31 cellular contexts compared by ENCODE assay signal in genomic region chr16:8199390-8199789, GRCh38.
"Had no signal": no experiment of that assay in that cellular context is flagged by ENCODE, and none has a peak within 500 bp of the region (broad histone marks: within the 10 kb centered on the region; RNA-seq: fewer than 3 reads in every experiment).

No MANE protein-coding gene starts in this region.

- H3K27me3 ChIP-seq: ascending aorta, breast epithelium, cardiac muscle cell, colonic mucosa, esophagus squamous epithelium, gastroesophageal sphincter had no signal

- ATAC-seq: activated naive CD4-positive, alpha-beta T cell treated with anti-CD3 and anti-CD28 coated beads, Interleukin-2, amount 50 U/mL, for 72 hours; activated T-cell treated with anti-CD3 and anti-CD28 coated beads, Interleukin-2, amount 50 U/mL, for 72 hours; gastroesophageal sphincter; WTC11 had no signal

- H3K9me3 ChIP-seq: ascending aorta, colonic mucosa had no signal

- H3K27ac ChIP-seq: ascending aorta, breast epithelium, cardiac muscle cell, colonic mucosa, epithelial cell of prostate, esophagus squamous epithelium, gastroesophageal sphincter, VCaP had no signal

- H3K36me3 ChIP-seq: ascending aorta, breast epithelium, cardiac muscle cell, colonic mucosa, esophagus squamous epithelium, gastroesophageal sphincter had no signal

- H3K4me3 ChIP-seq: ascending aorta, breast epithelium, cardiac muscle cell, colonic mucosa, esophagus squamous epithelium, gastroesophageal sphincter had no signal

- H3K4me1 ChIP-seq: ascending aorta, breast epithelium, colonic mucosa, esophagus squamous epithelium, gastroesophageal sphincter had no signal

- FAIRE-seq: endometrium, endothelial cell of umbilical vein, TTC549 had no signal

- DNase-seq: activated CD4-positive, alpha-beta memory T cell treated with anti-CD3 and anti-CD28 coated beads, Interleukin-2, amount 10 ng/mL, durations not matched to agents 7 days and 5 days; activated CD4-positive, alpha-beta T cell treated with anti-CD3 and anti-CD28 coated beads for 1 hour; activated CD4-positive, alpha-beta T cell treated with anti-CD3 and anti-CD28 coated beads for 4 hours; activated CD4-positive, alpha-beta T cell treated with anti-CD3 and anti-CD28 coated beads, Interleukin-2, amount 10 ng/mL, durations not matched to agents 7 days and 5 days; activated CD4-positive, alpha-beta T cell treated with anti-CD3 and anti-CD28 coated beads, Interleukin-2, amount 50 U/mL, for 4 hours; activated CD8-positive, alpha-beta memory T cell treated with anti-CD3 and anti-CD28 coated beads, Interleukin-2, amount 50 U/mL, for 48 hours; activated gamma-delta T cell; activated naive CD4-positive, alpha-beta T cell; activated naive CD4-positive, alpha-beta T cell treated with anti-CD3 and anti-CD28 coated beads, Interleukin-2, amount 10 ng/mL, durations not matched to agents 7 days and 5 days; activated naive CD8-positive, alpha-beta T cell treated with anti-CD3 and anti-CD28 coated beads, Interleukin-2, amount 10 ng/mL, durations not matched to agents 7 days and 5 days; activated T-cell treated with anti-CD3 and anti-CD28 coated beads for 4 hours; activated T-cell treated with anti-CD3 and anti-CD28 coated beads, Interleukin-2, amount 50 U/mL, for 24 hours; activated T-cell treated with anti-CD3 and anti-CD28 coated beads, Interleukin-2, amount 50 U/mL, for 72 hours; central memory CD4-positive, alpha-beta T cell; cerebellar nuclear complex; colonic mucosa; effector CD8-positive, alpha-beta T cell; esophagus squamous epithelium; foreskin melanocyte; T-helper 2 cell had no signal
